Comparison of ENCODE assay signal across 1 cellular context in genomic region chr5:43043400-43043756, GRCh38.
TF ChIP-seq lines count a peak whose summit lies in the region.

No MANE protein-coding gene starts in this region.

TF ChIP-seq in K562, 482 proteins besides CTCF, POLR2A, EP300 and RAD21 (continued from another document and continues in another):
- no peak for TF ChIP-seq HNRNPLL (IDR thresholded peaks at IDR 0.05; ENCODE audit: low read depth, low read length, poor library complexity, severe bottlenecking)
- TF ChIP-seq EZH2 (IDR thresholded peaks at IDR 0.05; ENCODE audit: borderline replicate concordance, low read depth, low read length): no peak
- TF ChIP-seq THRAP3 (IDR thresholded peaks at IDR 0.05; ENCODE audit: borderline replicate concordance): 0 out of 2 replicates have a peak, but pooled peaks have one; percentile 10
- TF ChIP-seq ZBED1 (IDR thresholded peaks at IDR 0.05): no peak
- peak; percentile 19 for TF ChIP-seq ASH1L (IDR thresholded peaks at IDR 0.05; ENCODE audit: borderline replicate concordance, low read depth, partially characterized antibody)
- TF ChIP-seq BRD9 (IDR thresholded peaks at IDR 0.05; ENCODE audit: low read depth, partially characterized antibody): no peak
- 0 out of 2 replicates have a peak, but pooled peaks have one; percentile 68 for TF ChIP-seq HDAC2 (IDR thresholded peaks at IDR 0.05)
- no peak for TF ChIP-seq MXD1 (CRISPR knock-in tag; IDR thresholded peaks at IDR 0.05; ENCODE audit: borderline replicate concordance, poor library complexity, severe bottlenecking)
- no peak for TF ChIP-seq KDM2B (CRISPR knock-in tag; IDR thresholded peaks at IDR 0.05)
- TF ChIP-seq HMBOX1 (IDR thresholded peaks at IDR 0.05): no peak
- no peak for TF ChIP-seq ZNF347 (CRISPR knock-in tag; IDR thresholded peaks at IDR 0.05; ENCODE audit: low read depth)
- 0 out of 2 replicates have a peak, but pooled peaks have one; percentile 71 for TF ChIP-seq ZBTB2 (IDR thresholded peaks at IDR 0.05)
- TF ChIP-seq ZNF740 (CRISPR knock-in tag; IDR thresholded peaks at IDR 0.05): no peak
- TF ChIP-seq ZNF740 (tag; IDR thresholded peaks at IDR 0.05): no peak
- TF ChIP-seq MYC (IDR thresholded peaks at IDR 0.05; ENCODE audit: low read depth, low read length): no peak
- no peak for TF ChIP-seq MYC (CRISPR knock-in tag; IDR thresholded peaks at IDR 0.05; ENCODE audit: borderline replicate concordance, low read depth)
- no peak for TF ChIP-seq ELF1 (tag; IDR thresholded peaks at IDR 0.05)
- TF ChIP-seq BCLAF1 (IDR thresholded peaks at IDR 0.05; ENCODE audit: borderline replicate concordance in 1 of 2, control insufficient read depth in 1 of 2, low read depth in 2 of 2, low read length in 1 of 2): 0 out of 4 replicates have a peak, but pooled peaks of 1 of the 2 experiments have one; percentile 3
- no peak for TF ChIP-seq ARID3B (CRISPR knock-in tag; IDR thresholded peaks at IDR 0.05; ENCODE audit: borderline replicate concordance)
- no peak for TF ChIP-seq ZNF507 (tag; conservative IDR thresholded peaks at IDR 0.05)
- 0 out of 2 replicates have a peak, but pooled peaks have one; percentile 44 for TF ChIP-seq ZEB2 (IDR thresholded peaks at IDR 0.05)
- TF ChIP-seq MTA3 (IDR thresholded peaks at IDR 0.05; ENCODE audit: borderline replicate concordance): 0 out of 2 replicates have a peak, but pooled peaks have one; percentile 74
- peak in 1 of 2 experiments; percentile 69; a peak in 3 of 4 replicates for TF ChIP-seq KDM1A (IDR thresholded peaks at IDR 0.05)
- TF ChIP-seq MNT (conservative IDR thresholded peaks at IDR 0.05): 0 out of 4 replicates have a peak, but pooled peaks of 1 of the 2 experiments have one; percentile 2
- no peak for TF ChIP-seq PURB (CRISPR knock-in tag; IDR thresholded peaks at IDR 0.05; ENCODE audit: low read depth)
- 0 out of 2 replicates have a peak, but pooled peaks have one; percentile 60 for TF ChIP-seq HEY1 (CRISPR knock-in tag; IDR thresholded peaks at IDR 0.05; ENCODE audit: borderline replicate concordance)
- TF ChIP-seq ZKSCAN3 (CRISPR knock-in tag; IDR thresholded peaks at IDR 0.05): no peak
- no peak for TF ChIP-seq DIDO1 (tag; IDR thresholded peaks at IDR 0.05; ENCODE audit: low read depth)
- TF ChIP-seq ATF3 (IDR thresholded peaks at IDR 0.05): no peak
- TF ChIP-seq ATF3 (CRISPR knock-in tag; conservative IDR thresholded peaks at IDR 0.05): no peak
- TF ChIP-seq TOE1 (IDR thresholded peaks at IDR 0.05; ENCODE audit: borderline replicate concordance): no peak
- TF ChIP-seq TOE1 (CRISPR knock-in tag; IDR thresholded peaks at IDR 0.05; ENCODE audit: borderline replicate concordance, low read depth): no peak
- TF ChIP-seq AFF1 (IDR thresholded peaks at IDR 0.05; ENCODE audit: low read depth in 1 of 2, partially characterized antibody in 2 of 2): peak in 1 of 2 experiments; percentile 46
- TF ChIP-seq SMARCA5 (IDR thresholded peaks at IDR 0.05): peak; percentile 64; the same call in 1 of the 2 replicates
- TF ChIP-seq KAT7 (CRISPR knock-in tag; IDR thresholded peaks at IDR 0.05; ENCODE audit: borderline replicate concordance): 0 out of 2 replicates have a peak, but pooled peaks have one; percentile 3
- peak; percentile 13; the same call in 1 of the 2 replicates for TF ChIP-seq LEF1 (IDR thresholded peaks at IDR 0.05)
- TF ChIP-seq ARID3A (IDR thresholded peaks at IDR 0.05; ENCODE audit: borderline replicate concordance, low read depth, low read length): no peak
- no peak for TF ChIP-seq NCOR1 (IDR thresholded peaks at IDR 0.05)
- no peak for TF ChIP-seq NR2F6 (CRISPR knock-in tag; IDR thresholded peaks at IDR 0.05)
- no peak for TF ChIP-seq SNRNP70 (optimal IDR thresholded peaks at IDR 0.05; ENCODE audit: low read depth, low read length)
- no peak for TF ChIP-seq ZSCAN32 (CRISPR knock-in tag; IDR thresholded peaks at IDR 0.05)
- no peak for TF ChIP-seq ZNF41 (CRISPR knock-in tag; conservative IDR thresholded peaks at IDR 0.05)
- no peak for TF ChIP-seq ZBTB5 (IDR thresholded peaks at IDR 0.05)
